In the genomic region with DNA sequence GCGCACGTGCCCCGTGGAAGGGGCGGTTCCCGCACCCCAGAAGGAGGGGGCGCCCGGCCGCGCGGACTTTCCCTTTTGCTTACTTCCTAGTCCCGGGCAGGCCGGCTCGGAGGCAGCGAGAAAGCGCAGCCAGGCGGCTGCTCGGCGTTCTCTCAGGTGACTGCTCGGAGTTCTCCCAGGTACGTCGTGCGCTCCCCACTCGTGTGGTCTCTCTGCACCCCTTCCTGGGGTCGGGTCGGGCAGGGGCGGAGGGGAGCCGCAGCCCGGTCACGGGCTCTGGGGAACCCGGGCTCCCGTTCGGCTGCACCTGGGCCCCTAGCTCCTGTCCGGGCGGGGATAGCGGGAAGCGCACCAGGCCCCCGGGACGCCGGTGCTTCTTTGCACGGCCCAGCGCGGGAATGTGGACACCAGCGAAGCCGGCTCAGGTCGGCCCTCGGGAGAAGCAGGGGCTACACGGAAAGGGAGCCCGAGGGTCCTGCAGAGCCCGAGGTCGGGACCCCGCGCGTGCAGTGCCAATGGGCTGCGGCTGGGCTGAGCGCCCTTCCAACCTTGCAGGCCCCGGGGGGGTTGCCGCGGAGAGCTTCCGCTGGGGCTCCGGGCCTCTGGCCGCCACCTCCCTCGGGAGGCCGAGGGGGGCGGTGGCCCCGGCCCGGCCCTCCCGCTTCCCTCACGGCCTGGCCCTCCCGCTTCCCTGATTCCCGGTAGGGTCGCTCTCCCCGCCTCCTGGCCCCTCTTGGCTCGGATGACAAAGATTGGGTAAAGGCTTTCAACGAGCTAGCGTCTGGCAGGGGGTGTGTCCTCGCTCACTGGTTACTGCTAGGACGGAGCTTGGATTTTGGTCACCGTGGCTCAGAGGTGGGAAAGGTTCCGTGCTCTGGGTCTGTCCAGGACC, we compare ENCODE assay signal across 8 cellular contexts. TPM values are rescaled to one million over a fixed set of nuclear protein-coding genes. Genes with fewer than 3 reads are reported as not detected.
A peak's percentile ranks its signal among the peaks of the same experiment; 100 is the strongest.
DNase-seq lines count a peak whose midpoint lies in the region; ATAC-seq and TF ChIP-seq lines count a peak whose summit lies in the region.

TLR2 (plus strand) TSS at position 99 of the 892 bp plus-strand sequence. CDS start 18,628 bp downstream, outside the sequence.

- H3K27me3 ChIP-seq in CD4-positive, alpha-beta memory T cell (ENCODE audit: insufficient read depth, low read length), result peaks cover 6% of the 10 kb centered on the region
- peaks cover 52% of the 10 kb centered on the region for H3K27me3 ChIP-seq in HUES64 (ENCODE audit: insufficient read depth, low read length)
- H3K27me3 ChIP-seq in duodenal mucosa (ENCODE audit: control insufficient read depth in 1 of 2, insufficient read depth in 2 of 2, low read length in 2 of 2), result peaks cover 10 to 11% of the 10 kb centered on the region in 2 donors

- no peak within 1 kb of the TSS for H3K27ac ChIP-seq in CD4-positive, alpha-beta memory T cell (ENCODE audit: low read depth, low read length)
- no peak within 1 kb of the TSS for H3K27ac ChIP-seq in HUES64 (ENCODE audit: low read depth, low read length)
- no peak within 1 kb of the TSS for H3K27ac ChIP-seq in duodenal mucosa (ENCODE audit: low read depth, low read length)

- peak within 1 kb of the TSS in 6 of 7 donors; percentile 4 to 84 (median 56) for H3K27ac Mint-ChIP-seq in CD4-positive, alpha-beta memory T cell
- peak within 1 kb of the TSS; percentile 65 for H3K27ac Mint-ChIP-seq in memory B cell

- H3K36me3 Mint-ChIP-seq in CD4-positive, alpha-beta memory T cell, result peaks cover 11 to 19% of the 10 kb centered on the region in 2 donors
- H3K36me3 Mint-ChIP-seq in memory B cell, result peaks cover 14% of the 10 kb centered on the region

- TF ChIP-seq CTCF in GM20000 (IDR thresholded peaks at IDR 0.05; ENCODE audit: extremely low read depth, missing control alignments), result no peak

- DNase-seq in CD4-positive, alpha-beta memory T cell, result peak; percentile 52 to 77 (median 56)
- DNase-seq in GM20000 (ENCODE audit: low spot score) (peak; percentile 89), memory B cell (ENCODE audit: low spot score in 2 of 2) (peak; percentile 32 to 76), epidermal melanocyte (ENCODE audit: insufficient read length, low spot score) (no peak)
- peak; percentile 69 for DNase-seq in activated CD4-positive, alpha-beta T cell treated with anti-CD3 and anti-CD28 coated beads, Interleukin-2, amount 50 U/mL, for 1 hour
- DNase-seq in stimulated activated CD8-positive, alpha-beta memory T cell treated with anti-CD3 and anti-CD28 coated beads, Interleukin-12 subunit alpha, Interleukin-12 subunit beta, amount 100 ng/mL, for 1 hour (ENCODE audit: low read depth), result peak; percentile 23

- POLR2A ChIA-PET in CD4-positive, alpha-beta memory T cell (lab: Charles Lee; ENCODE audit: partially characterized antibody), result interaction anchor here (1.0 kb wide), 1 partner anchor 14 kb away, joined by 3 read pairs; no protein-coding TSS in a partner anchor

- peaks cover 6 to 16% (median 8%) of the 10 kb centered on the region in 4 donors for H3K4me1 Mint-ChIP-seq in CD4-positive, alpha-beta memory T cell
- peaks cover 12% of the 10 kb centered on the region for H3K4me1 Mint-ChIP-seq in memory B cell

- no peaks in the 10 kb centered on the region for H3K36me3 ChIP-seq in CD4-positive, alpha-beta memory T cell (ENCODE audit: insufficient read depth, low read length)
- H3K36me3 ChIP-seq in HUES64 (ENCODE audit: insufficient read depth, low read length) (no peaks in the 10 kb centered on the region), duodenal mucosa (ENCODE audit: control insufficient read depth in 1 of 2, insufficient read depth in 2 of 2, low read length in 2 of 2) (peaks cover 0 to 5% of the 10 kb centered on the region in 2 donors)

- peak within 1 kb of the TSS; percentile 81 to 92 (median 88) for H3K4me3 Mint-ChIP-seq in CD4-positive, alpha-beta memory T cell
- H3K4me3 Mint-ChIP-seq in memory B cell, result peak within 1 kb of the TSS; percentile 84

- CTCF ChIA-PET in CD4-positive, alpha-beta memory T cell (lab: Charles Lee; ENCODE audit: partially characterized antibody), result interaction anchor here (1.6 kb wide), 1 partner anchor 66 kb away, joined by 3 read pairs; no protein-coding TSS in a partner anchor

- ATAC-seq in memory B cell (ENCODE audit: low read depth), result peak; percentile 97

- H3K9ac ChIP-seq in HUES64 (ENCODE audit: low read depth, low read length) (peak within 1 kb of the TSS; percentile 12; the same call in 1 of the 2 replicates), duodenal mucosa (ENCODE audit: low read depth in 1 of 2, low read length in 2 of 2) (peak within 1 kb of the TSS; percentile 8 to 12)

- peaks cover 14 to 17% of the 10 kb centered on the region in 2 donors for H3K27me3 Mint-ChIP-seq in CD4-positive, alpha-beta memory T cell
- H3K27me3 Mint-ChIP-seq in memory B cell, result peaks cover 4% of the 10 kb centered on the region

- H3K4me3 ChIP-seq in CD4-positive, alpha-beta memory T cell (ENCODE audit: low read length in 2 of 2), result peak within 1 kb of the TSS in 1 of 2 donors; percentile 59
- H3K4me3 ChIP-seq in HUES64 (ENCODE audit: low read length), result peak within 1 kb of the TSS; percentile 58
- H3K4me3 ChIP-seq in duodenal mucosa (ENCODE audit: low read depth in 1 of 2, low read length in 2 of 2), result peak within 1 kb of the TSS; percentile 54 to 67

- H3K9me3 Mint-ChIP-seq in CD4-positive, alpha-beta memory T cell, result peaks cover 4 to 21% (median 15%) of the 10 kb centered on the region in 8 donors
- H3K9me3 Mint-ChIP-seq in memory B cell, result peaks cover 1% of the 10 kb centered on the region

- intact Hi-C loops in CD4-positive, alpha-beta memory T cell (cut with micrococcal nuclease), result no loop called here

- peaks cover 12% of the 10 kb centered on the region for H3K4me1 ChIP-seq in CD4-positive, alpha-beta memory T cell (ENCODE audit: insufficient read depth, low read length)
- H3K4me1 ChIP-seq in HUES64 (ENCODE audit: insufficient read depth, low read length) (no peaks in the 10 kb centered on the region), duodenal mucosa (ENCODE audit: control insufficient read depth in 1 of 2, insufficient read depth in 2 of 2, low read length in 2 of 2) (peaks cover 0 to 6% of the 10 kb centered on the region in 2 donors)

- under 1% methylated on average over 79 of the region's 79 CpGs for WGBS in HUES64

- peaks cover 0 to 6% of the 10 kb centered on the region in 2 donors for H3K9me3 ChIP-seq in CD4-positive, alpha-beta memory T cell (ENCODE audit: control insufficient read depth in 1 of 2, low read length in 2 of 2)
- H3K9me3 ChIP-seq in HUES64 (ENCODE audit: insufficient read depth, low read depth, low read length), result peaks cover 22% of the 10 kb centered on the region
- peaks cover 16% of the 10 kb centered on the region in 2 donors for H3K9me3 ChIP-seq in duodenal mucosa (ENCODE audit: control insufficient read depth in 1 of 2, low read length in 2 of 2)

RNA-seq across cellular contexts. Expression of gene TLR2, which starts in this region (rescaled TPM):
- 1 to 10 TPM; 3.5 to 3.9 TPM for total RNA-seq in CD4-positive, alpha-beta memory T cell
- polyA plus RNA-seq in CD4-positive, alpha-beta memory T cell, result 1 to 10 TPM; 1.3 to 3.0 TPM
- 0.35 TPM for polyA plus RNA-seq in HUES64 (2013, experiment 1 of 2)
- polyA plus RNA-seq in HUES64 (2013, experiment 2 of 2), result 0.19 TPM
